15 cellular contexts compared by ENCODE assay signal in the genomic region with DNA sequence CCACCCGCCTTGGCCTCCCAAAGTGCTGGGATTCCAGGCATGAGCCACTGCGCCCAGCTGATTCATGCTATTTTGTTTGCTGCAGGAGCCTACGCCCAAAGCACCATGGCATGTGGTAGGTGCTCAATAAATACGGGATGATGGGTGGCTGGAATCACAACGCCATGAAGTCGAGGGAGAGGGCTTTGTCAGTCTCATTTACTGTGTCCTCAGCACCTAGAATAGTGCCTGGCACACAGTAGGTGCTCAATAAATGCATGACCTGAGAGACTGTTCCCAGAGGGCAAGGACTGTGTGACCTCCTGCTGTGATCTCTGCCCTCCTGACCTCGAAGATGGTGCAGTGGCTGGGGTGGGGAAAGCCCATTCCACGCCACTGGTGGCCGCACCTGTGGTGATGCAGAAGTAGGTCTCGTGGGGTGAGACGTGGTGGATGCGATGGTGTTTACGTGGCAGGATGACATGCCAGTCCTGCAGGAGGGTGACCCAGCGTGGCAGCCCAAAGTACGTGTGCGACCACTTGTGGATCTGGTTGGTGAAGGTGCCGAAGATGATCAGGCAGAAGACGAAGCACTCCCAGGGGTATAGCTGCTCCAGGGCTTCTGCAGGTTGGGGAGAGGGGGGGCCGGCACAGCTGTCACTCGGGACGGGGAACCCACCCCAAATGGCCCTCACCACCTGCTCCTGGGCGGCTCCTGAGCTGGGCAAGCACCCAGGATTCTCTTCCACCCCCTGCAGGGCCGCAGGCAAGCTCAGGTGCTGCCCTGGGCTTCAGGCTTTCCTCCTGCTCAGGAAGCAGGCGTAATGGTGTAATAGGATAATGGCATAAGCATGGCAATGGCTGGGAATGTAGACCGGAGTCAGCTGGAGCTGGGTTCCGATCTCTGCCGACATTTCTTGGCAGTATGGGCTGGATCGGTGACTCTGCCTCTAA.
"Had no signal": no experiment of that assay in that cellular context is flagged by ENCODE, and none has a peak within 500 bp of the region (broad histone marks: within the 10 kb centered on the region; RNA-seq: fewer than 3 reads in every experiment).

No MANE protein-coding gene starts in this region.

- H3K4me3 ChIP-seq: breast epithelium had no signal

- H3K4me1 Mint-ChIP-seq: nephron; stimulated activated naive CD8-positive, alpha-beta T cell treated with anti-CD3 and anti-CD28 coated beads, Interleukin-15, amount 100 ng/mL, for 72 hours had no signal

- H3K27me3 ChIP-seq: breast epithelium had no signal

- H3K4me3 Mint-ChIP-seq: activated CD8-positive, alpha-beta T cell treated with anti-CD3 and anti-CD28 coated beads for 36 hours; activated T-cell treated with anti-CD3 and anti-CD28 coated beads, Interleukin-2, amount 50 U/mL, for 72 hours; nephron; stimulated activated naive CD8-positive, alpha-beta T cell treated with anti-CD3 and anti-CD28 coated beads, Interleukin-15, amount 100 ng/mL, for 72 hours had no signal

- H3K27ac ChIP-seq: breast epithelium had no signal

- H3K9me3 Mint-ChIP-seq: activated CD8-positive, alpha-beta T cell treated with anti-CD3 and anti-CD28 coated beads for 36 hours; activated T-cell treated with anti-CD3 and anti-CD28 coated beads, Interleukin-2, amount 50 U/mL, for 72 hours; nephron; stimulated activated naive CD8-positive, alpha-beta T cell treated with anti-CD3 and anti-CD28 coated beads, Interleukin-15, amount 100 ng/mL, for 72 hours had no signal

- H3K4me1 ChIP-seq: breast epithelium had no signal

- ATAC-seq: activated CD8-positive, alpha-beta T cell treated with anti-CD3 and anti-CD28 coated beads for 36 hours; activated T-cell treated with anti-CD3 and anti-CD28 coated beads, Interleukin-2, amount 50 U/mL, for 72 hours; stimulated activated naive CD8-positive, alpha-beta T cell treated with anti-CD3 and anti-CD28 coated beads, Interleukin-15, amount 100 ng/mL, for 72 hours had no signal

- H3K27ac Mint-ChIP-seq: activated CD8-positive, alpha-beta T cell treated with anti-CD3 and anti-CD28 coated beads for 36 hours; activated T-cell treated with anti-CD3 and anti-CD28 coated beads, Interleukin-2, amount 50 U/mL, for 72 hours had no signal

- H3K27me3 Mint-ChIP-seq: activated CD8-positive, alpha-beta T cell treated with anti-CD3 and anti-CD28 coated beads for 36 hours; stimulated activated naive CD8-positive, alpha-beta T cell treated with anti-CD3 and anti-CD28 coated beads, Interleukin-15, amount 100 ng/mL, for 72 hours had no signal

- DNase-seq: activated CD4-positive, alpha-beta T cell treated with anti-CD3 and anti-CD28 coated beads for 4 hours; activated CD8-positive, alpha-beta memory T cell treated with anti-CD3 and anti-CD28 coated beads, Interleukin-2, amount 50 U/mL, for 4 hours; activated CD8-positive, alpha-beta T cell treated with anti-CD3 and anti-CD28 coated beads for 36 hours; activated gamma-delta T cell treated with Interleukin-2 at 50 U/mL for 16 hours; activated T-cell treated with anti-CD3 and anti-CD28 coated beads, Interleukin-2, amount 50 U/mL, for 72 hours; aorta; dermis blood vessel endothelial cell; foreskin fibroblast; islet precursor cell; occipital lobe; stimulated activated CD4-positive, alpha-beta T cell treated with anti-CD3 and anti-CD28 coated beads, Interleukin-2, amount 100 ng/mL, for 48 hours; stimulated activated CD8-positive, alpha-beta memory T cell treated with anti-CD3 and anti-CD28 coated beads, Interleukin-4, amount 100 ng/mL, for 48 hours; stimulated activated naive CD8-positive, alpha-beta T cell treated with anti-CD3 and anti-CD28 coated beads, Interleukin-15, amount 100 ng/mL, for 72 hours had no signal

- H3K9me3 ChIP-seq: breast epithelium had no signal
